In genomic region chr1:212007896-212008295, GRCh38 we compare ENCODE assay signal across 18 cellular contexts.
"Had no signal": no experiment of that assay in that cellular context is flagged by ENCODE, and none has a peak within 500 bp of the region (broad histone marks: within the 10 kb centered on the region; RNA-seq: fewer than 3 reads in every experiment).

No MANE protein-coding gene starts in this region.

- DNase-seq: activated naive CD4-positive, alpha-beta T cell; activated T-cell treated with anti-CD3 and anti-CD28 coated beads, Interleukin-2, amount 50 U/mL, for 4 hours; adrenal gland; cerebellar nuclear complex; endodermal cell; esophagus squamous epithelium; foreskin fibroblast; immature natural killer cell; kidney glomerular epithelial cell; left lung; retina; stimulated activated CD4-positive, alpha-beta T cell treated with anti-CD3 and anti-CD28 coated beads, Interleukin-2, amount 100 ng/mL, for 24 hours; stomach had no signal

- H3K4me3 ChIP-seq: adrenal gland, coronary artery, esophagus squamous epithelium, left lung, lung, stomach, suprapubic skin, tibial nerve had no signal

- H3K27me3 ChIP-seq: adrenal gland, esophagus squamous epithelium, left lung, stomach, suprapubic skin, tibial nerve had no signal

- H3K27ac ChIP-seq: adrenal gland, coronary artery, esophagus squamous epithelium, left lung, stomach, suprapubic skin, tibial nerve had no signal

- FAIRE-seq: bronchial epithelial cell had no signal

- H3K36me3 ChIP-seq: adrenal gland had no signal

- H3K9me3 ChIP-seq: adrenal gland, esophagus squamous epithelium, left lung, stomach, suprapubic skin, tibial nerve had no signal

- H3K4me1 ChIP-seq: adrenal gland, esophagus squamous epithelium, left lung, stomach, suprapubic skin, tibial nerve had no signal
